ENCODE assay signal across 1 cellular context in the genomic region with DNA sequence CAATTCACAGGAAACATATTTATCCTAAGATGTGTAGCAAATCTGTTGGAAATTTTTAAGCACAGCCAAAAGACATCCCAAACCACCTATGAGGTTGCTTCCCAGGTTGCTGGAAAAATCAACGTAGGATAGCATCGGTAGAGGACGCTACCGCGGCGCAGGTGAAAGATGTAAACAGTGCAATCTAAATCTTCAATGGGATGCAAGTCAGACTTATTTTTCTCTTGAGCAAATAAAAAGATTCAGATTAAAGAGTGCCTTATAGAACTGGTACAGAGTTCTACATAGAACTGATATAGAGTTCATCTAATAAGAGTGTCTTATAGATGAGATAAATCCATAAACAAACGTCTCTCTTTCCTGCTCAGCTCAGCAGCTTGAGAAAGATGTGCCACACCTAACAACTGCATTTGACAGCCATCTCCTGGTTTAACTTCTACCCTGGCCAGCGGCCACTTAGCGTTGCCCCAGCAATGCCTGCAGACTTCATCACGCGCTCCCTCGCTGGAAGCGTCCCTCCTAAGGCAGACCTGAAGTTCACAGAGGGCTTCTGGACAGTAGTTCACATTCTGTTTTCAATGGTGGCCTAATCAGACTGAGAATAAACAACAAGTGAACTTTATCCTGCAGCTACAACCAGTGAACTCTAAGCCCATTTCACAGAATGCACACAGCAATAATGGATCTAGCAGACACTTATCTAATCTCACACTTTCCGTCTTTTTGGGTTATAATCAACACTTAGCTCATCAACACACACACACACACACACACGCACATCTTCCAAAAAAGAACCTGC.
TF ChIP-seq lines count a peak whose summit lies in the region.

No MANE protein-coding gene starts in this region.

TF ChIP-seq in HepG2, 621 proteins besides CTCF, POLR2A, EP300 and RAD21 (continued from another document and continues in another):
- TF ChIP-seq, protein P1, sequence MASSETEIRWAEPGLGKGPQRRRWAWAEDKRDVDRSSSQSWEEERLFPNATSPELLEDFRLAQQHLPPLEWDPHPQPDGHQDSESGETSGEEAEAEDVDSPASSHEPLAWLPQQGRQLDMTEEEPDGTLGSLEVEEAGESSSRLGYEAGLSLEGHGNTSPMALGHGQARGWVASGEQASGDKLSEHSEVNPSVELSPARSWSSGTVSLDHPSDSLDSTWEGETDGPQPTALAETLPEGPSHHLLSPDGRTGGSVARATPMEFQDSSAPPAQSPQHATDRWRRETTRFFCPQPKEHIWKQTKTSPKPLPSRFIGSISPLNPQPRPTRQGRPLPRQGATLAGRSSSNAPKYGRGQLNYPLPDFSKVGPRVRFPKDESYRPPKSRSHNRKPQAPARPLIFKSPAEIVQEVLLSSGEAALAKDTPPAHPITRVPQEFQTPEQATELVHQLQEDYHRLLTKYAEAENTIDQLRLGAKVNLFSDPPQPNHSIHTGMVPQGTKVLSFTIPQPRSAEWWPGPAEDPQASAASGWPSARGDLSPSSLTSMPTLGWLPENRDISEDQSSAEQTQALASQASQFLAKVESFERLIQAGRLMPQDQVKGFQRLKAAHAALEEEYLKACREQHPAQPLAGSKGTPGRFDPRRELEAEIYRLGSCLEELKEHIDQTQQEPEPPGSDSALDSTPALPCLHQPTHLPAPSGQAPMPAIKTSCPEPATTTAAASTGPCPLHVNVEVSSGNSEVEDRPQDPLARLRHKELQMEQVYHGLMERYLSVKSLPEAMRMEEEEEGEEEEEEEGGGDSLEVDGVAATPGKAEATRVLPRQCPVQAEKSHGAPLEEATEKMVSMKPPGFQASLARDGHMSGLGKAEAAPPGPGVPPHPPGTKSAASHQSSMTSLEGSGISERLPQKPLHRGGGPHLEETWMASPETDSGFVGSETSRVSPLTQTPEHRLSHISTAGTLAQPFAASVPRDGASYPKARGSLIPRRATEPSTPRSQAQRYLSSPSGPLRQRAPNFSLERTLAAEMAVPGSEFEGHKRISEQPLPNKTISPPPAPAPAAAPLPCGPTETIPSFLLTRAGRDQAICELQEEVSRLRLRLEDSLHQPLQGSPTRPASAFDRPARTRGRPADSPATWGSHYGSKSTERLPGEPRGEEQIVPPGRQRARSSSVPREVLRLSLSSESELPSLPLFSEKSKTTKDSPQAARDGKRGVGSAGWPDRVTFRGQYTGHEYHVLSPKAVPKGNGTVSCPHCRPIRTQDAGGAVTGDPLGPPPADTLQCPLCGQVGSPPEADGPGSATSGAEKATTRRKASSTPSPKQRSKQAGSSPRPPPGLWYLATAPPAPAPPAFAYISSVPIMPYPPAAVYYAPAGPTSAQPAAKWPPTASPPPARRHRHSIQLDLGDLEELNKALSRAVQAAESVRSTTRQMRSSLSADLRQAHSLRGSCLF (CRISPR knock-in tag; IDR thresholded peaks at IDR 0.05; ENCODE audit: borderline replicate concordance): no peak
- TF ChIP-seq ZNF598 (CRISPR knock-in tag; IDR thresholded peaks at IDR 0.05; ENCODE audit: borderline replicate concordance) (no peak), STAG1 (CRISPR knock-in tag; IDR thresholded peaks at IDR 0.05) (peak; percentile 50), ARNT (IDR thresholded peaks at IDR 0.05) (no peak), CREM (IDR thresholded peaks at IDR 0.05) (no peak), CREM (CRISPR knock-in tag; IDR thresholded peaks at IDR 0.05) (no peak), JDP2 (CRISPR knock-in tag; IDR thresholded peaks at IDR 0.05; ENCODE audit: borderline replicate concordance) (no peak), ZNF614 (CRISPR knock-in tag; IDR thresholded peaks at IDR 0.05; ENCODE audit: borderline replicate concordance) (no peak; the same call in 1 of the 2 replicates), ZBTB1 (CRISPR knock-in tag; IDR thresholded peaks at IDR 0.05; ENCODE audit: borderline replicate concordance) (no peak), BCL6 (CRISPR knock-in tag; IDR thresholded peaks at IDR 0.05) (peak; percentile 71), ZFP62 (CRISPR knock-in tag; IDR thresholded peaks at IDR 0.05) (no peak), HNRNPLL (IDR thresholded peaks at IDR 0.05; ENCODE audit: low read depth, low read length, poor library complexity, severe bottlenecking) (no peak), GATAD1 (CRISPR knock-in tag; IDR thresholded peaks at IDR 0.05) (peak; percentile 44; the same call in 1 of the 2 replicates), TBP (CRISPR knock-in tag; IDR thresholded peaks at IDR 0.05) (no peak), TMF1 (CRISPR knock-in tag; IDR thresholded peaks at IDR 0.05; ENCODE audit: low read depth) (no peak), SRSF4 (IDR thresholded peaks at IDR 0.05; ENCODE audit: low read depth, low read length, poor library complexity, severe bottlenecking) (no peak), ZSCAN31 (CRISPR knock-in tag; IDR thresholded peaks at IDR 0.05; ENCODE audit: low read depth) (no peak), REXO4 (CRISPR knock-in tag; IDR thresholded peaks at IDR 0.05; ENCODE audit: borderline replicate concordance) (no peak), THAP8 (CRISPR knock-in tag; IDR thresholded peaks at IDR 0.05; ENCODE audit: borderline replicate concordance) (no peak), ZNF780A (CRISPR knock-in tag; IDR thresholded peaks at IDR 0.05) (no peak), NR3C1 (CRISPR knock-in tag; IDR thresholded peaks at IDR 0.05) (no peak), ZSCAN30 (CRISPR knock-in tag; IDR thresholded peaks at IDR 0.05) (no peak; the same call in 1 of the 2 replicates), PAWR (CRISPR knock-in tag; IDR thresholded peaks at IDR 0.05; ENCODE audit: borderline replicate concordance) (no peak), CENPBD1 (CRISPR knock-in tag; IDR thresholded peaks at IDR 0.05; ENCODE audit: borderline replicate concordance, low read depth) (no peak), ZNF709 (CRISPR knock-in tag; IDR thresholded peaks at IDR 0.05) (0 out of 2 replicates have a peak, but pooled peaks have one; percentile 55), STAT5B (CRISPR knock-in tag; IDR thresholded peaks at IDR 0.05) (no peak), SP1 (IDR thresholded peaks at IDR 0.05) (no peak), SP1 (CRISPR knock-in tag; IDR thresholded peaks at IDR 0.05) (0 out of 2 replicates have a peak, but pooled peaks have one; percentile 21), SRF (IDR thresholded peaks at IDR 0.05; ENCODE audit: low read depth, low read length) (no peak), AFF4 (CRISPR knock-in tag; IDR thresholded peaks at IDR 0.05) (peak; percentile 59), KDM6A (CRISPR knock-in tag; IDR thresholded peaks at IDR 0.05; ENCODE audit: low read depth) (no peak), KMT2B (CRISPR knock-in tag; IDR thresholded peaks at IDR 0.05) (0 out of 2 replicates have a peak, but pooled peaks have one; percentile 25), HNRNPUL1 (IDR thresholded peaks at IDR 0.05; ENCODE audit: low read depth, low read length) (no peak), TIGD3 (CRISPR knock-in tag; IDR thresholded peaks at IDR 0.05; ENCODE audit: borderline replicate concordance) (no peak; the same call in 1 of the 2 replicates), ZNF17 (CRISPR knock-in tag; IDR thresholded peaks at IDR 0.05) (no peak), ZNF703 (CRISPR knock-in tag; IDR thresholded peaks at IDR 0.05; ENCODE audit: borderline replicate concordance) (no peak), EHMT2 (IDR thresholded peaks at IDR 0.05; ENCODE audit: borderline replicate concordance, low read depth, low read length) (no peak), PHF8 (CRISPR knock-in tag; IDR thresholded peaks at IDR 0.05) (peak; percentile 33; the same call in 1 of the 2 replicates), U2AF1 (optimal IDR thresholded peaks at IDR 0.05; ENCODE audit: low read depth, low read length) (no peak), ARID2 (CRISPR knock-in tag; IDR thresholded peaks at IDR 0.05; ENCODE audit: borderline replicate concordance) (no peak)
- TF ChIP-seq, protein P2, sequence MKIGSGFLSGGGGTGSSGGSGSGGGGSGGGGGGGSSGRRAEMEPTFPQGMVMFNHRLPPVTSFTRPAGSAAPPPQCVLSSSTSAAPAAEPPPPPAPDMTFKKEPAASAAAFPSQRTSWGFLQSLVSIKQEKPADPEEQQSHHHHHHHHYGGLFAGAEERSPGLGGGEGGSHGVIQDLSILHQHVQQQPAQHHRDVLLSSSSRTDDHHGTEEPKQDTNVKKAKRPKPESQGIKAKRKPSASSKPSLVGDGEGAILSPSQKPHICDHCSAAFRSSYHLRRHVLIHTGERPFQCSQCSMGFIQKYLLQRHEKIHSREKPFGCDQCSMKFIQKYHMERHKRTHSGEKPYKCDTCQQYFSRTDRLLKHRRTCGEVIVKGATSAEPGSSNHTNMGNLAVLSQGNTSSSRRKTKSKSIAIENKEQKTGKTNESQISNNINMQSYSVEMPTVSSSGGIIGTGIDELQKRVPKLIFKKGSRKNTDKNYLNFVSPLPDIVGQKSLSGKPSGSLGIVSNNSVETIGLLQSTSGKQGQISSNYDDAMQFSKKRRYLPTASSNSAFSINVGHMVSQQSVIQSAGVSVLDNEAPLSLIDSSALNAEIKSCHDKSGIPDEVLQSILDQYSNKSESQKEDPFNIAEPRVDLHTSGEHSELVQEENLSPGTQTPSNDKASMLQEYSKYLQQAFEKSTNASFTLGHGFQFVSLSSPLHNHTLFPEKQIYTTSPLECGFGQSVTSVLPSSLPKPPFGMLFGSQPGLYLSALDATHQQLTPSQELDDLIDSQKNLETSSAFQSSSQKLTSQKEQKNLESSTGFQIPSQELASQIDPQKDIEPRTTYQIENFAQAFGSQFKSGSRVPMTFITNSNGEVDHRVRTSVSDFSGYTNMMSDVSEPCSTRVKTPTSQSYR (CRISPR knock-in tag; IDR thresholded peaks at IDR 0.05; ENCODE audit: borderline replicate concordance): no peak
- TF ChIP-seq, protein P3, sequence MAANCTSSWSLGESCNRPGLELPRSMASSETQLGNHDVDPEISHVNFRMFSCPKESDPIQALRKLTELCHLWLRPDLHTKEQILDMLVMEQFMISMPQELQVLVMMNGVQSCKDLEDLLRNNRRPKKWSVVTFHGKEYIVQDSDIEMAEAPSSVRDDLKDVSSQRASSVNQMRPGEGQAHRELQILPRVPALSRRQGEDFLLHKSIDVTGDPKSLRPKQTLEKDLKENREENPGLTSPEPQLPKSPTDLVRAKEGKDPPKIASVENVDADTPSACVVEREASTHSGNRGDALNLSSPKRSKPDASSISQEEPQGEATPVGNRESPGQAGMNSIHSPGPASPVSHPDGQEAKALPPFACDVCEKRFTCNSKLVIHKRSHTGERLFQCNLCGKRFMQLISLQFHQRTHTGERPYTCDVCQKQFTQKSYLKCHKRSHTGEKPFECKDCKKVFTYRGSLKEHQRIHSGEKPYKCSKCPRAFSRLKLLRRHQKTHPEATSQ (CRISPR knock-in tag; IDR thresholded peaks at IDR 0.05; ENCODE audit: borderline replicate concordance): no peak
- TF ChIP-seq, protein P4, sequence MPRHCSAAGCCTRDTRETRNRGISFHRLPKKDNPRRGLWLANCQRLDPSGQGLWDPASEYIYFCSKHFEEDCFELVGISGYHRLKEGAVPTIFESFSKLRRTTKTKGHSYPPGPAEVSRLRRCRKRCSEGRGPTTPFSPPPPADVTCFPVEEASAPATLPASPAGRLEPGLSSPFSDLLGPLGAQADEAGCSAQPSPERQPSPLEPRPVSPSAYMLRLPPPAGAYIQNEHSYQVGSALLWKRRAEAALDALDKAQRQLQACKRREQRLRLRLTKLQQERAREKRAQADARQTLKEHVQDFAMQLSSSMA (CRISPR knock-in tag; IDR thresholded peaks at IDR 0.05): no peak
- TF ChIP-seq, protein P5, sequence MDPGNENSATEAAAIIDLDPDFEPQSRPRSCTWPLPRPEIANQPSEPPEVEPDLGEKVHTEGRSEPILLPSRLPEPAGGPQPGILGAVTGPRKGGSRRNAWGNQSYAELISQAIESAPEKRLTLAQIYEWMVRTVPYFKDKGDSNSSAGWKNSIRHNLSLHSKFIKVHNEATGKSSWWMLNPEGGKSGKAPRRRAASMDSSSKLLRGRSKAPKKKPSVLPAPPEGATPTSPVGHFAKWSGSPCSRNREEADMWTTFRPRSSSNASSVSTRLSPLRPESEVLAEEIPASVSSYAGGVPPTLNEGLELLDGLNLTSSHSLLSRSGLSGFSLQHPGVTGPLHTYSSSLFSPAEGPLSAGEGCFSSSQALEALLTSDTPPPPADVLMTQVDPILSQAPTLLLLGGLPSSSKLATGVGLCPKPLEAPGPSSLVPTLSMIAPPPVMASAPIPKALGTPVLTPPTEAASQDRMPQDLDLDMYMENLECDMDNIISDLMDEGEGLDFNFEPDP (CRISPR knock-in tag; conservative IDR thresholded peaks at IDR 0.05): 0 out of 2 replicates have a peak, but pooled peaks have one; percentile 31
